29 cellular contexts compared by ENCODE assay signal in the genomic region with DNA sequence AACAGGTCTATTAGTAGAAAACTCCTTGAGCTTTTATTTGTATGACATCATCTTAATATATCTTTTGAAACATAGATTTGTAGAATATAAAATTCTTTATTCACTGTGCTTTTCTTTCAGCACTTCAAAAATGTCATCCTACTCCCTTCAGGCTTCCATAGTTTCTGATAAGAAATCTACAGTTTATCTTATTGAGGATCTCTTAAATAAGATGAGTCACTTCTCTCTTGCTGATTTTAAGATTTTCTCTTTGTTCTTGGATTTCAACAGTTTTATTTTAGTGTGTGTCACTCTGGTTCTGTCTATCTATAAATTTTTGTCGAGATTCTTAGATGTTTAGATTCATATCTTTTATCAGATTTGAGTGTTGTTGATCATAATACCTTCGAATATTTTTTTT.
"Had no signal": no experiment of that assay in that cellular context is flagged by ENCODE, and none has a peak within 500 bp of the region (broad histone marks: within the 10 kb centered on the region; RNA-seq: fewer than 3 reads in every experiment).

No MANE protein-coding gene starts in this region.

- H3K36me3 ChIP-seq: colonic mucosa, esophagus muscularis mucosa, esophagus squamous epithelium, gastrocnemius medialis, gastroesophageal sphincter, heart left ventricle, heart right ventricle had no signal

- H3K79me2 ChIP-seq: hepatocyte had no signal

- H3K27ac Mint-ChIP-seq: dendritic cell treated with granulocyte-macrophage colony-stimulating factor and Interleukin-4, amounts not matched to agents 40 ng/mL and 50 ng/mL, for 4 days; effector memory CD8-positive, alpha-beta T cell; endodermal cell had no signal

- H3K4me1 ChIP-seq: colonic mucosa, esophagus muscularis mucosa, esophagus squamous epithelium, foreskin keratinocyte, gastrocnemius medialis, gastroesophageal sphincter, heart left ventricle, heart right ventricle had no signal

- H3K27me3 Mint-ChIP-seq: dendritic cell treated with granulocyte-macrophage colony-stimulating factor and Interleukin-4, amounts not matched to agents 40 ng/mL and 50 ng/mL, for 4 days; effector memory CD8-positive, alpha-beta T cell had no signal

- H3K27ac ChIP-seq: colonic mucosa, coronary artery, dorsolateral prefrontal cortex, epithelial cell of prostate, esophagus muscularis mucosa, esophagus squamous epithelium, foreskin keratinocyte, gastrocnemius medialis, gastroesophageal sphincter, heart left ventricle, heart right ventricle, hepatocyte had no signal

- H2AFZ ChIP-seq: hepatocyte had no signal

- H3K4me1 Mint-ChIP-seq: endodermal cell had no signal

- H3K27me3 ChIP-seq: colonic mucosa, dorsolateral prefrontal cortex, esophagus muscularis mucosa, esophagus squamous epithelium, foreskin keratinocyte, gastrocnemius medialis, gastroesophageal sphincter, heart left ventricle, heart right ventricle, hepatocyte had no signal

- ATAC-seq: effector memory CD8-positive, alpha-beta T cell; esophagus mucosa; foreskin keratinocyte; gastrocnemius medialis; gastroesophageal sphincter; heart left ventricle; heart right ventricle had no signal

- H3K4me3 Mint-ChIP-seq: dendritic cell treated with granulocyte-macrophage colony-stimulating factor and Interleukin-4, amounts not matched to agents 40 ng/mL and 50 ng/mL, for 4 days; effector memory CD8-positive, alpha-beta T cell; endodermal cell had no signal

- H3K4me3 ChIP-seq: colonic mucosa, coronary artery, dorsolateral prefrontal cortex, esophagus muscularis mucosa, esophagus squamous epithelium, gastrocnemius medialis, gastroesophageal sphincter, heart left ventricle, heart right ventricle, hepatocyte had no signal

- DNase-seq: colonic mucosa; cortex of kidney; dermis blood vessel endothelial cell; dorsolateral prefrontal cortex; effector CD4-positive, alpha-beta T cell; effector CD8-positive, alpha-beta T cell; effector memory CD4-positive, alpha-beta T cell; effector memory CD8-positive, alpha-beta T cell; endodermal cell; erythroblast; esophagus squamous epithelium; foreskin fibroblast; foreskin keratinocyte; foreskin melanocyte; gastrocnemius medialis; glutamatergic neuron; head of caudate nucleus; heart left ventricle; heart right ventricle had no signal

- H3K4me2 ChIP-seq: hepatocyte had no signal

- FAIRE-seq: endometrium, endothelial cell of umbilical vein, frontal cortex had no signal

- H3K9me3 ChIP-seq: colonic mucosa, esophagus squamous epithelium had no signal
